In the genomic region with DNA sequence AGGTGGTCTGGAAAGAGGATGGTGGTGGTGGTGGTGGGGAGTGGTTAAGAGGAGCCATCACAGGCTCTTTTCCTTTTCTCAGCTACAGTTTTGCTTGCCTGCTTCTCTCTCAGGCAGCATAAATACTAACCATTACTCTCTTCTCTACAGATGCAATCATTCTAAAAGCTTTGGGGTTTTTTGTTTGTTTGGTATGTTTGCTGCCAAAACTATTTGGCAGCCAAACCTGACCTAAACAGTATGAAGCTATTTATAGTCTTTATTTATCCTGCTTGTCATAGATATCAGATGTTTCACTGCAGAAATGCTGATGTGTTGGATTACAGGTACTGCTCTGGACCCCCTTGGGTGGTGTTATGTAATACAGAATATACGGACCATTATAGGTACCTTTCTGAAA, we compare ENCODE assay signal across 18 cellular contexts. TPM values are rescaled to one million over a fixed set of nuclear protein-coding genes. Genes with fewer than 3 reads are reported as not detected.
DNase-seq lines count a peak whose midpoint lies in the region; TF ChIP-seq lines count a peak whose summit lies in the region.
"Had no signal": no experiment of that assay in that cellular context is flagged by ENCODE, and none has a peak within 500 bp of the region (broad histone marks: within the 10 kb centered on the region; RNA-seq: fewer than 3 reads in every experiment).

No MANE protein-coding gene starts in this region.

- peak overlapping the region; percentile 35 for H3K27ac ChIP-seq in SJSA1
- H3K27ac ChIP-seq: C4-2B had no signal

- no peaks in the 10 kb centered on the region for H3K9me3 ChIP-seq in SJSA1 (replicated peaks)
- H3K9me3 ChIP-seq: A549 had no signal

- TF ChIP-seq CTCF in AG09319 (IDR thresholded peaks at IDR 0.05; ENCODE audit: low read depth, low read length) (no peak), fibroblast of villous mesenchyme (IDR thresholded peaks at IDR 0.05; ENCODE audit: insufficient read depth, low read depth, low read length) (no peak)

- no peak overlapping the region for H3K4me3 ChIP-seq in SJSA1
- no peak overlapping the region for H3K4me3 ChIP-seq in fibroblast of villous mesenchyme (ENCODE audit: low read depth, low read length)
- H3K4me3 ChIP-seq: A549 had no signal

- intact Hi-C loops in posterior vena cava (cut with DNase I) = loop anchor here (5.0 to 10.0 kb wide), 3 partner anchors 472 to 915 kb away; no protein-coding TSS in a partner anchor

- H3K4me1 ChIP-seq in SJSA1 (replicated peaks) = peaks cover 45% of the 10 kb centered on the region

- no peaks in the 10 kb centered on the region for H3K27me3 ChIP-seq in SJSA1 (replicated peaks)

- DNase-seq in AG09319 (ENCODE audit: extremely low read depth, low read depth) (peak; percentile 38), HCEC 1CT (peak; percentile 47), SJSA1 (ENCODE audit: low read depth in 1 of 2, low spot score in 2 of 2) (peak in 1 of 2 experiments; percentile 71), fibroblast of villous mesenchyme (ENCODE audit: low read depth) (peak; percentile 28), DMS153 treated with DMSO at 0.1 percent for 48 hours (lab: John Stamatoyannopoulos, UW; ENCODE audit: unreplicated experiment) (no peak), NCI-H510A treated with DMSO at 0.1 percent for 48 hours (lab: John Stamatoyannopoulos, UW) (no peak), posterior vena cava (ENCODE audit: low spot score) (no peak)
- DNase-seq: DMS 273 treated with DMSO at 0.1 percent for 48 hours, GOT3, HFFc6, IMR-90, Kasumi-1, NCI-H2029, NCI-H2227 treated with DMSO at 0.1 percent for 48 hours had no signal

- no peaks in the 10 kb centered on the region for H3K36me3 ChIP-seq in SJSA1

RNA-seq across cellular contexts. Expression of gene SIX3, which starts 15.3 kb away (rescaled TPM):
- not detected in 2 replicates for total RNA-seq in SJSA1 (2014; rRNA removed; shearing (Covaris generic))
- total RNA-seq in fibroblast of villous mesenchyme (not detected in 2 replicates), posterior vena cava (not detected)
- total RNA-seq: HFFc6, HT1080, IMR-90, RPMI7951 had no signal

RNA-seq across cellular contexts. Expression of gene SIX2, which starts 52.4 kb away (rescaled TPM):
- total RNA-seq in SJSA1 (2014; rRNA removed; shearing (Covaris generic)) = 3.6 and 5.6 TPM in 2 replicates
- total RNA-seq in fibroblast of villous mesenchyme (under 0.01 TPM in 1 of 2 replicates, not detected in the other), posterior vena cava (1 to 10 TPM in 1 of 2 donors, under 1 TPM in 1; 0.33 to 1.3 TPM)
- total RNA-seq: HFFc6, IMR-90 had no signal

Comparison
In these comparisons a context has a peak if more than half of its experiments do, and no peak if none do; other contexts are left out.
1. DNase-seq: peak in AG09319 (single experiment), HCEC 1CT (single experiment) and fibroblast of villous mesenchyme (single experiment); none in DMS153 treated with DMSO at 0.1 percent for 48 hours (single experiment), NCI-H510A treated with DMSO at 0.1 percent for 48 hours (single experiment) and posterior vena cava (single experiment).